Comparison of ENCODE assay signal across 1 cellular context in genomic region chr2:127293386-127293757, GRCh38.
TF ChIP-seq lines count a peak whose summit lies in the region.

No MANE protein-coding gene starts in this region.

TF ChIP-seq in GM23338, 12 proteins besides CTCF, POLR2A, EP300 and RAD21 (continued from another document):
- TF ChIP-seq ZNF462 (CRISPR knock-in tag; IDR thresholded peaks at IDR 0.05) (no peak), EZH2phosphoT487 (IDR thresholded peaks at IDR 0.05; ENCODE audit: unreplicated experiment) (no peak), ZNF114 (CRISPR knock-in tag; IDR thresholded peaks at IDR 0.05) (no peak)
